Comparison of ENCODE assay signal across 9 cellular contexts in genomic region chr10:120938822-120939221, GRCh38.
"Had no signal": no experiment of that assay in that cellular context is flagged by ENCODE, and none has a peak within 500 bp of the region (broad histone marks: within the 10 kb centered on the region; RNA-seq: fewer than 3 reads in every experiment).

No MANE protein-coding gene starts in this region.

- DNase-seq: GM23248, GOT3, H9, HCEC 1CT, IMR-90, KG1 had no signal

- H3K9ac ChIP-seq: GM23248 had no signal

- FAIRE-seq: H54, K562 had no signal

- ATAC-seq: K562 had no signal

- H2AFZ ChIP-seq: GM23248 had no signal

- H3K27ac ChIP-seq: GM23248, HL-60 had no signal

- H3K4me3 ChIP-seq: GM23248, K562 had no signal
